ENCODE assay signal across 15 cellular contexts in the genomic region with DNA sequence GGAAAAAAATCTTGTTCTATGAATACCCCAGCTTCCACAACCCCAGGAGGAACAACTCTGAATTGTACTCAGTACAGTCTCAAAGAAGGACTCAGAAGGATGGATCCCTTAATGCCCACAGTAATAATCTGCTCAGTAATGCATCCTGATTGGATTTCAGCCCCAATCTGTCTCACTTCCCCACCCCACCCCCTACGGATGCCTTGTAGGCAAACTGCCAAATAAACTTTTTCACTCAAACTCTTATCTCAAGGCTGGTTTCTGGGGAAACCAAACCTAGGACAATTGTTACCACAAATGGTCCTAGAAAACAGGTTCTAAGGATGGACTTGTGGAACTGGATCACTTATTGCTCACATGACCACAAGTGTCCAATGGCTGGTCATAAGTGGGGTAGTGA.
DNase-seq lines count a peak whose midpoint lies in the region; ATAC-seq and TF ChIP-seq lines count a peak whose summit lies in the region.
"Had no signal": no experiment of that assay in that cellular context is flagged by ENCODE, and none has a peak within 500 bp of the region (broad histone marks: within the 10 kb centered on the region; RNA-seq: fewer than 3 reads in every experiment).

No MANE protein-coding gene starts in this region.

- H3K27me3 Mint-ChIP-seq in activated T-cell treated with anti-CD3 and anti-CD28 coated beads, Interleukin-2, amount 50 U/mL, for 4 hours (ENCODE audit: low read depth): no peaks in the 10 kb centered on the region
- H3K27me3 Mint-ChIP-seq: B cell; CD4-positive, alpha-beta T cell had no signal

- no peak overlapping the region for H3K4me3 ChIP-seq in fibroblast of pulmonary artery (replicated peaks; ENCODE audit: low read depth, low read length)
- H3K4me3 ChIP-seq: A549; BLaER1 treated with 17β-estradiol and CSF1 and Interleukin-3, amounts not matched to agents 10 nM and 100 nM had no signal

- DNase-seq in NCI-H82 (lab: John Stamatoyannopoulos, UW): peak; percentile 67
- DNase-seq in OCI-M1 (lab: John Stamatoyannopoulos, UW): peak; percentile 37
- DNase-seq in fibroblast of pulmonary artery (ENCODE audit: low read depth): peak; percentile 10
- no peak for DNase-seq in SHP77 treated with DMSO at 0.1 percent for 48 hours (lab: John Stamatoyannopoulos, UW)
- no peak for DNase-seq in activated T-cell treated with anti-CD3 and anti-CD28 coated beads, Interleukin-2, amount 50 U/mL, for 4 hours
- DNase-seq: AML-193; Caco-2; Calu3; CD4-positive, alpha-beta T cell; CD8-positive, alpha-beta T cell; DMS79 treated with DMSO at 0.1 percent for 48 hours; GF-D8 had no signal

- ATAC-seq in activated T-cell treated with anti-CD3 and anti-CD28 coated beads, Interleukin-2, amount 50 U/mL, for 4 hours: no peak
- ATAC-seq: A549; CD8-positive, alpha-beta T cell had no signal

- no peak for TF ChIP-seq CTCF in fibroblast of pulmonary artery (IDR thresholded peaks at IDR 0.05; ENCODE audit: low read length, missing control alignments)

- H3K36me3 Mint-ChIP-seq in activated T-cell treated with anti-CD3 and anti-CD28 coated beads, Interleukin-2, amount 50 U/mL, for 4 hours (ENCODE audit: insufficient read depth): no peaks in the 10 kb centered on the region
- H3K36me3 Mint-ChIP-seq: CD8-positive, alpha-beta T cell had no signal

- H3K4me3 Mint-ChIP-seq in activated T-cell treated with anti-CD3 and anti-CD28 coated beads, Interleukin-2, amount 50 U/mL, for 4 hours: no peak overlapping the region
- H3K4me3 Mint-ChIP-seq: B cell; CD4-positive, alpha-beta T cell; CD8-positive, alpha-beta T cell had no signal

- H3K4me1 Mint-ChIP-seq in activated T-cell treated with anti-CD3 and anti-CD28 coated beads, Interleukin-2, amount 50 U/mL, for 4 hours (ENCODE audit: low read depth): no peaks in the 10 kb centered on the region
- H3K4me1 Mint-ChIP-seq: B cell had no signal

- H3K9me3 Mint-ChIP-seq in activated T-cell treated with anti-CD3 and anti-CD28 coated beads, Interleukin-2, amount 50 U/mL, for 4 hours: no peaks in the 10 kb centered on the region

Comparison
In these comparisons a context has a peak if more than half of its experiments do, and no peak if none do; other contexts are left out.
1. DNase-seq: peak in NCI-H82 (single experiment), OCI-M1 (single experiment) and fibroblast of pulmonary artery (single experiment); none in SHP77 treated with DMSO at 0.1 percent for 48 hours (single experiment) and activated T-cell treated with anti-CD3 and anti-CD28 coated beads, Interleukin-2, amount 50 U/mL, for 4 hours (single experiment).